ENCODE assay signal across 2 cellular contexts in genomic region chrX:130144509-130144908, GRCh38.
TF ChIP-seq lines count a peak whose summit lies in the region.

No MANE protein-coding gene starts in this region.

TF ChIP-seq in IMR-90, 13 proteins besides CTCF, POLR2A, EP300 and RAD21:
- TF ChIP-seq CEBPB (IDR thresholded peaks at IDR 0.05; ENCODE audit: low read depth, low read length) (no peak; the same call in 1 of the 2 replicates), USF2 (IDR thresholded peaks at IDR 0.05; ENCODE audit: low read depth, low read length) (no peak), RFX5 (IDR thresholded peaks at IDR 0.05; ENCODE audit: low read depth, low read length) (no peak), MXI1 (IDR thresholded peaks at IDR 0.05; ENCODE audit: borderline replicate concordance, low read depth, low read length) (no peak)

TF ChIP-seq in GM12878, 131 proteins besides CTCF, POLR2A, EP300 and RAD21:
- no peak for TF ChIP-seq SREBF2 (IDR thresholded peaks at IDR 0.05; ENCODE audit: low read length)
- TF ChIP-seq POLR2AphosphoS5 (IDR thresholded peaks at IDR 0.05; ENCODE audit: low read length): no peak
- TF ChIP-seq MTA2 (IDR thresholded peaks at IDR 0.05; ENCODE audit: low read depth): no peak
- no peak for TF ChIP-seq ZNF274 (IDR thresholded peaks at IDR 0.05; ENCODE audit: insufficient read depth, insufficient read length)
- TF ChIP-seq PRDM15 (CRISPR knock-in tag; IDR thresholded peaks at IDR 0.05): no peak
- TF ChIP-seq IRF3 (IDR thresholded peaks at IDR 0.05): no peak
- no peak for TF ChIP-seq NR2C1 (IDR thresholded peaks at IDR 0.05)
- no peak for TF ChIP-seq ZNF622 (IDR thresholded peaks at IDR 0.05)
- TF ChIP-seq YY1 (IDR thresholded peaks at IDR 0.05; ENCODE audit: low read depth, low read length): no peak
- TF ChIP-seq SUZ12 (IDR thresholded peaks at IDR 0.05; ENCODE audit: unreplicated experiment): no peak
- TF ChIP-seq ZBTB33 (IDR thresholded peaks at IDR 0.05): no peak
- no peak for TF ChIP-seq ZNF207 (IDR thresholded peaks at IDR 0.05; ENCODE audit: borderline replicate concordance)
- no peak for TF ChIP-seq SREBF1 (IDR thresholded peaks at IDR 0.05; ENCODE audit: low read length)
- TF ChIP-seq CHD4 (IDR thresholded peaks at IDR 0.05): no peak
- no peak for TF ChIP-seq SIN3A (IDR thresholded peaks at IDR 0.05; ENCODE audit: low read depth, low read length)
- no peak for TF ChIP-seq ZNF592 (IDR thresholded peaks at IDR 0.05)
- TF ChIP-seq IKZF2 (IDR thresholded peaks at IDR 0.05): no peak
- TF ChIP-seq HSF1 (IDR thresholded peaks at IDR 0.05; ENCODE audit: low read depth, low read length): no peak
